1 cellular context compared by ENCODE assay signal in the genomic region with DNA sequence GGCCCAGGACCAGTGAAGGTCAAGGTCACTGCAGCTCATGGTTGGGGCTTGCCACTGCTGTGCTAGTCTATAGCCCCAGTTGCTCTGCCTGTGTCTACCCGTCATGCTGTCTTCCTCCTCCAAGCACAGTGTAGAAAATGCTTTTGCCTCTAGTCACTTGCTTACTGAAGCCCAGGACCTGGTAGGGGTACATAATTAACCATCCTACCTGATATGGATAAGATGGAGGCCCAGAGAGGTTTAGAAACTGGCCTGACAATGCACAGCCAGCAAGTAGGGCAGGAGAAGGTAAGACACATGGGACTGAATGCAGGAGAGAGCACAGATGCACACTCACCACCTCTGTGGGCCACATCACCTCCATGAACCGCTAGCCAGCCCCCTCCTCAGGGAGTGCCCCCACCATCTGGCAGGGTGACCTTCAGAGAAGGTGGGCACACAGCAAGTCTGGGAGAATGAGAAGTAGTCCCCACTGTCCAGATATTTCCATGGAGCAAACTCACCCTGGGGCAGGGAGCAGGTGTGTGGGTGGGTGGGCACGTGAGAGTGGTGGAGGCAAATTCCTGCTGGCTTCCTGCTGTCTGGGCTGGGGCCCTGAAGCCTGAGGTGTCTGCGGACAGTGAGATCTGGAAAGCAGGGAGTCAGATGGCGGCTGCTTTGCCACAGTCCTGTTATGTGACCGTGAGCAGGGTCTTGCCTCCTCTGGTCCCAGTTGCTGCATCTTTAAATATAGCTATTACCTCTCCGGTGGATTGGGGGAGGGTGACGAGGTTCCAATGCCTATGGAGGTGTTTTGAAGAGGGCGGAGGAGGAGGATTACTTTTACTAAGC.
A peak's percentile ranks its signal among the peaks of the same experiment; 100 is the strongest.
TF ChIP-seq lines count a peak whose summit lies in the region.

No MANE protein-coding gene starts in this region.

TF ChIP-seq in HepG2, 621 proteins besides CTCF, POLR2A, EP300 and RAD21 (continued from another document and continues in another):
- TF ChIP-seq MIER2 (CRISPR knock-in tag; IDR thresholded peaks at IDR 0.05) = 0 out of 2 replicates have a peak, but pooled peaks have one; percentile 27
- TF ChIP-seq, protein P1, sequence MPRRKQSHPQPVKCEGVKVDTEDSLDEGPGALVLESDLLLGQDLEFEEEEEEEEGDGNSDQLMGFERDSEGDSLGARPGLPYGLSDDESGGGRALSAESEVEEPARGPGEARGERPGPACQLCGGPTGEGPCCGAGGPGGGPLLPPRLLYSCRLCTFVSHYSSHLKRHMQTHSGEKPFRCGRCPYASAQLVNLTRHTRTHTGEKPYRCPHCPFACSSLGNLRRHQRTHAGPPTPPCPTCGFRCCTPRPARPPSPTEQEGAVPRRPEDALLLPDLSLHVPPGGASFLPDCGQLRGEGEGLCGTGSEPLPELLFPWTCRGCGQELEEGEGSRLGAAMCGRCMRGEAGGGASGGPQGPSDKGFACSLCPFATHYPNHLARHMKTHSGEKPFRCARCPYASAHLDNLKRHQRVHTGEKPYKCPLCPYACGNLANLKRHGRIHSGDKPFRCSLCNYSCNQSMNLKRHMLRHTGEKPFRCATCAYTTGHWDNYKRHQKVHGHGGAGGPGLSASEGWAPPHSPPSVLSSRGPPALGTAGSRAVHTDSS (CRISPR knock-in tag; conservative IDR thresholded peaks at IDR 0.05) = no peak
- TF ChIP-seq MAFK (conservative IDR thresholded peaks at IDR 0.05 in 1 of 2, IDR thresholded peaks at IDR 0.05 in 1 of 2; ENCODE audit: low read length in 2 of 2) = no peak
- TF ChIP-seq NPAS2 (CRISPR knock-in tag; IDR thresholded peaks at IDR 0.05; ENCODE audit: borderline replicate concordance) = no peak
- TF ChIP-seq ZNF780A (CRISPR knock-in tag; IDR thresholded peaks at IDR 0.05) = no peak
- TF ChIP-seq, protein P2, sequence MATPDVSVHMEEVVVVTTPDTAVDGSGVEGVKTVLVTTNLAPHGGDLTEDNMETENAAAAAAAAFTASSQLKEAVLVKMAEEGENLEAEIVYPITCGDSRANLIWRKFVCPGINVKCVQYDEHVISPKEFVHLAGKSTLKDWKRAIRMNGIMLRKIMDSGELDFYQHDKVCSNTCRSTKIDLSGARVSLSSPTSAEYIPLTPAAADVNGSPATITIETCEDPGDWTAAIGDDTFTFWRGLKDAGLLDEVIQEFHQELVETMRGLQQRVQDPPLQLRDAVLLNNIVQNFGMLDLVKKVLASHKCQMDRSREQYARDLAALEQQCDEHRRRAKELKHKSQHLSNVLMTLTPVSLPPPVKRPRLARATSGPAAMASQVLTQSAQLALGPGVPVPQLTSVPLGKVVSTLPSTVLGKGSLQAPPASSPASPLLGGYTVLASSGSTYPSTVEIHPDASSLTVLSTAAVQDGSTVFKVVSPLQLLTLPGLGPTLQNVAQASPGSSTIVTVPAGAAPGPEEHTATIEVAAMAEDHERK (CRISPR knock-in tag; IDR thresholded peaks at IDR 0.05; ENCODE audit: low read depth) = 0 out of 2 replicates have a peak, but pooled peaks have one; percentile 6
- TF ChIP-seq ZNF878 (CRISPR knock-in tag; IDR thresholded peaks at IDR 0.05) = no peak
- no peak for TF ChIP-seq ZNF75D (CRISPR knock-in tag; IDR thresholded peaks at IDR 0.05; ENCODE audit: borderline replicate concordance)
- peak; percentile 66; the same call in 1 of the 2 replicates for TF ChIP-seq ZMYM4 (CRISPR knock-in tag; IDR thresholded peaks at IDR 0.05)
- TF ChIP-seq UBTF (CRISPR knock-in tag; IDR thresholded peaks at IDR 0.05) = peak; percentile 62; the same call in 1 of the 2 replicates
- TF ChIP-seq LBX2 (CRISPR knock-in tag; IDR thresholded peaks at IDR 0.05; ENCODE audit: borderline replicate concordance) = no peak
- TF ChIP-seq, protein P3, sequence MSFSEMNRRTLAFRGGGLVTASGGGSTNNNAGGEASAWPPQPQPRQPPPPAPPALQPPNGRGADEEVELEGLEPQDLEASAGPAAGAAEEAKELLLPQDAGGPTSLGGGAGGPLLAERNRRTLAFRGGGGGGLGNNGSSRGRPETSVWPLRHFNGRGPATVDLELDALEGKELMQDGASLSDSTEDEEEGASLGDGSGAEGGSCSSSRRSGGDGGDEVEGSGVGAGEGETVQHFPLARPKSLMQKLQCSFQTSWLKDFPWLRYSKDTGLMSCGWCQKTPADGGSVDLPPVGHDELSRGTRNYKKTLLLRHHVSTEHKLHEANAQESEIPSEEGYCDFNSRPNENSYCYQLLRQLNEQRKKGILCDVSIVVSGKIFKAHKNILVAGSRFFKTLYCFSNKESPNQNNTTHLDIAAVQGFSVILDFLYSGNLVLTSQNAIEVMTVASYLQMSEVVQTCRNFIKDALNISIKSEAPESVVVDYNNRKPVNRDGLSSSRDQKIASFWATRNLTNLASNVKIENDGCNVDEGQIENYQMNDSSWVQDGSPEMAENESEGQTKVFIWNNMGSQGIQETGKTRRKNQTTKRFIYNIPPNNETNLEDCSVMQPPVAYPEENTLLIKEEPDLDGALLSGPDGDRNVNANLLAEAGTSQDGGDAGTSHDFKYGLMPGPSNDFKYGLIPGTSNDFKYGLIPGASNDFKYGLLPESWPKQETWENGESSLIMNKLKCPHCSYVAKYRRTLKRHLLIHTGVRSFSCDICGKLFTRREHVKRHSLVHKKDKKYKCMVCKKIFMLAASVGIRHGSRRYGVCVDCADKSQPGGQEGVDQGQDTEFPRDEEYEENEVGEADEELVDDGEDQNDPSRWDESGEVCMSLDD (CRISPR knock-in tag; IDR thresholded peaks at IDR 0.05; ENCODE audit: borderline replicate concordance) = peak; percentile 96; the same call in 1 of the 2 replicates
- no peak for TF ChIP-seq ZNF563 (CRISPR knock-in tag; IDR thresholded peaks at IDR 0.05)
- TF ChIP-seq ZBTB42 (CRISPR knock-in tag; IDR thresholded peaks at IDR 0.05) = peak; percentile 7; the same call in 1 of the 2 replicates
- no peak for TF ChIP-seq CBFB (CRISPR knock-in tag; IDR thresholded peaks at IDR 0.05)
- TF ChIP-seq EHMT2 (IDR thresholded peaks at IDR 0.05; ENCODE audit: borderline replicate concordance, low read depth, low read length) = no peak
- peak; percentile 79 for TF ChIP-seq GATAD1 (CRISPR knock-in tag; IDR thresholded peaks at IDR 0.05)
- TF ChIP-seq SOX13 (IDR thresholded peaks at IDR 0.05) = peak; percentile 82; the same call in 1 of the 2 replicates
- TF ChIP-seq SOX13 (CRISPR knock-in tag; conservative IDR thresholded peaks at IDR 0.05 in 1 of 2, IDR thresholded peaks at IDR 0.05 in 1 of 2) = peak; percentile 76 to 94; a peak in 3 of 4 replicates
- TF ChIP-seq GMEB1 (CRISPR knock-in tag; IDR thresholded peaks at IDR 0.05; ENCODE audit: borderline replicate concordance) = 0 out of 2 replicates have a peak, but pooled peaks have one; percentile 6
- no peak for TF ChIP-seq PRPF4 (IDR thresholded peaks at IDR 0.05; ENCODE audit: low read depth, low read length, poor library complexity, severe bottlenecking)
- peak; percentile 14; the same call in 1 of the 2 replicates for TF ChIP-seq ZNF512B (CRISPR knock-in tag; IDR thresholded peaks at IDR 0.05; ENCODE audit: borderline replicate concordance)
- TF ChIP-seq HMGA1 (CRISPR knock-in tag; conservative IDR thresholded peaks at IDR 0.05) = no peak
- TF ChIP-seq GATA4 (IDR thresholded peaks at IDR 0.05; ENCODE audit: borderline replicate concordance, low read depth) = no peak
- TF ChIP-seq, protein P4, sequence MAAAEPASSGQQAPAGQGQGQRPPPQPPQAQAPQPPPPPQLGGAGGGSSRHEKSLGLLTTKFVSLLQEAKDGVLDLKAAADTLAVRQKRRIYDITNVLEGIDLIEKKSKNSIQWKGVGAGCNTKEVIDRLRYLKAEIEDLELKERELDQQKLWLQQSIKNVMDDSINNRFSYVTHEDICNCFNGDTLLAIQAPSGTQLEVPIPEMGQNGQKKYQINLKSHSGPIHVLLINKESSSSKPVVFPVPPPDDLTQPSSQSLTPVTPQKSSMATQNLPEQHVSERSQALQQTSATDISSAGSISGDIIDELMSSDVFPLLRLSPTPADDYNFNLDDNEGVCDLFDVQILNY (CRISPR knock-in tag; conservative IDR thresholded peaks at IDR 0.05) = no peak
- TF ChIP-seq, protein P5, sequence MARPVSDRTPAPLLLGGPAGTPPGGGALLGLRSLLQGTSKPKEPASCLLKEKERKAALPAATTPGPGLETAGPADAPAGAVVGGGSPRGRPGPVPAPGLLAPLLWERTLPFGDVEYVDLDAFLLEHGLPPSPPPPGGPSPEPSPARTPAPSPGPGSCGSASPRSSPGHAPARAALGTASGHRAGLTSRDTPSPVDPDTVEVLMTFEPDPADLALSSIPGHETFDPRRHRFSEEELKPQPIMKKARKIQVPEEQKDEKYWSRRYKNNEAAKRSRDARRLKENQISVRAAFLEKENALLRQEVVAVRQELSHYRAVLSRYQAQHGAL (CRISPR knock-in tag; IDR thresholded peaks at IDR 0.05; ENCODE audit: not compliant biosample characterization) = peak; percentile 91
- TF ChIP-seq ZBTB20 (CRISPR knock-in tag; IDR thresholded peaks at IDR 0.05; ENCODE audit: borderline replicate concordance, low read depth) = no peak
- no peak; the same call in 1 of the 2 replicates for TF ChIP-seq RFXAP (CRISPR knock-in tag; IDR thresholded peaks at IDR 0.05; ENCODE audit: borderline replicate concordance)
- no peak for TF ChIP-seq FOXP1 (IDR thresholded peaks at IDR 0.05)
- TF ChIP-seq FOXP1 (CRISPR knock-in tag; IDR thresholded peaks at IDR 0.05) = no peak; the same call in 1 of the 2 replicates
- peak; percentile 10; the same call in 1 of the 2 replicates for TF ChIP-seq GLI4 (CRISPR knock-in tag; IDR thresholded peaks at IDR 0.05; ENCODE audit: borderline replicate concordance)
- peak; percentile 96; the same call in 1 of the 2 replicates for TF ChIP-seq REPIN1 (CRISPR knock-in tag; IDR thresholded peaks at IDR 0.05; ENCODE audit: borderline replicate concordance, low read depth)
- no peak for TF ChIP-seq CBX5 (CRISPR knock-in tag; IDR thresholded peaks at IDR 0.05; ENCODE audit: borderline replicate concordance)
- TF ChIP-seq ATF5 (CRISPR knock-in tag; IDR thresholded peaks at IDR 0.05; ENCODE audit: low read depth) = no peak
- peak; percentile 91; the same call in 1 of the 2 replicates for TF ChIP-seq ZNF614 (CRISPR knock-in tag; IDR thresholded peaks at IDR 0.05; ENCODE audit: borderline replicate concordance)
- 0 out of 2 replicates have a peak, but pooled peaks have one; percentile 86 for TF ChIP-seq HMG20B (CRISPR knock-in tag; conservative IDR thresholded peaks at IDR 0.05)
- TF ChIP-seq MYC (CRISPR knock-in tag; IDR thresholded peaks at IDR 0.05; ENCODE audit: borderline replicate concordance) = peak; percentile 88
- TF ChIP-seq ZNF143 (CRISPR knock-in tag; IDR thresholded peaks at IDR 0.05) = peak; percentile 65
- TF ChIP-seq ZNF605 (CRISPR knock-in tag; IDR thresholded peaks at IDR 0.05) = no peak
